ENCODE assay signal across 27 cellular contexts in the genomic region with DNA sequence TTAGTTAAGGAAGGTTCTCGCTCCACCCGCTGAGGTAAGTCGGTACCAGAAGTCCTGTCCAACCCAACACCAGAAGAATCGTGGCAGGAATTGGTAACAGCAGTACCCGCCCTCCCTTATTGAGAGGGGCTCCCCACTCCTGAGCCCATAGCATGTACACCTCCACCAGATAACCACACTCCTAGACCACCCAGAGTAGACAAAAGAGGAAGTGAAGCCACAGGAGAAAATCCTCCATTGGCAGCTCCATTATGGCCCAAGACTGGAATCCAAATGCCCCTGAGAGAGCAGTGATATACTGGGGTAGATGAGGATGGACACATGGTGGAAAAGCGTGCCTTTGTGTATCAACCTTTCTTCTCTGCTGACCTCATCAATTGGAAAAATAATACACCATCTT.
"Had no signal": no experiment of that assay in that cellular context is flagged by ENCODE, and none has a peak within 500 bp of the region (broad histone marks: within the 10 kb centered on the region; RNA-seq: fewer than 3 reads in every experiment).

No MANE protein-coding gene starts in this region.

- H3K27ac Mint-ChIP-seq: activated CD8-positive, alpha-beta T cell treated with anti-CD3 and anti-CD28 coated beads, Interleukin-2, amount 10 ng/mL, durations not matched to agents 7 days and 5 days; activated naive CD8-positive, alpha-beta T cell treated with anti-CD3 and anti-CD28 coated beads for 36 hours; activated T-cell treated with anti-CD3 and anti-CD28 coated beads, Interleukin-2, amount 50 U/mL, for 72 hours; nephron progenitor cell; progenitor cell of endocrine pancreas; stimulated activated naive CD8-positive, alpha-beta T cell treated with anti-CD3 and anti-CD28 coated beads, Interleukin-15, Interleukin-2, amounts not matched to agents 100 ng/mL and 50 ng/mL, for 24 hours; T-helper 17 cell; type B pancreatic cell had no signal

- H3K4me2 ChIP-seq: hepatocyte had no signal

- H3K4me1 ChIP-seq: gastroesophageal sphincter, right lobe of liver, uterus had no signal

- H3K27ac ChIP-seq: gastroesophageal sphincter, hepatocyte, ovary, right lobe of liver, thoracic aorta, uterus had no signal

- H3K9me3 ChIP-seq: gastroesophageal sphincter, ovary, right lobe of liver, thoracic aorta, uterus had no signal

- H3K79me2 ChIP-seq: hepatocyte had no signal

- H3K36me3 ChIP-seq: gastroesophageal sphincter, ovary, right lobe of liver, thoracic aorta, uterus had no signal

- FAIRE-seq: endothelial cell of umbilical vein, keratinocyte had no signal

- H3K4me3 Mint-ChIP-seq: activated CD8-positive, alpha-beta T cell treated with anti-CD3 and anti-CD28 coated beads, Interleukin-2, amount 10 ng/mL, durations not matched to agents 7 days and 5 days; activated naive CD8-positive, alpha-beta T cell treated with anti-CD3 and anti-CD28 coated beads for 36 hours; activated T-cell treated with anti-CD3 and anti-CD28 coated beads, Interleukin-2, amount 50 U/mL, for 72 hours; nephron progenitor cell; stimulated activated naive CD8-positive, alpha-beta T cell treated with anti-CD3 and anti-CD28 coated beads, Interleukin-15, Interleukin-2, amounts not matched to agents 100 ng/mL and 50 ng/mL, for 24 hours; T-helper 17 cell; type B pancreatic cell had no signal

- H3K9me3 Mint-ChIP-seq: activated naive CD8-positive, alpha-beta T cell treated with anti-CD3 and anti-CD28 coated beads for 36 hours; activated T-cell treated with anti-CD3 and anti-CD28 coated beads, Interleukin-2, amount 50 U/mL, for 72 hours; stimulated activated naive CD8-positive, alpha-beta T cell treated with anti-CD3 and anti-CD28 coated beads, Interleukin-15, Interleukin-2, amounts not matched to agents 100 ng/mL and 50 ng/mL, for 24 hours had no signal

- H3K27me3 Mint-ChIP-seq: type B pancreatic cell had no signal

- H3K4me3 ChIP-seq: gastroesophageal sphincter, hepatocyte, ovary, right lobe of liver, thoracic aorta, uterus had no signal

- H2AFZ ChIP-seq: hepatocyte had no signal

- H3K27me3 ChIP-seq: gastroesophageal sphincter, hepatocyte, ovary, right lobe of liver, uterus had no signal

- H3K36me3 Mint-ChIP-seq: activated naive CD8-positive, alpha-beta T cell treated with anti-CD3 and anti-CD28 coated beads for 36 hours; type B pancreatic cell had no signal

- H3K4me1 Mint-ChIP-seq: nephron progenitor cell had no signal

- ATAC-seq: activated CD8-positive, alpha-beta T cell treated with anti-CD3 and anti-CD28 coated beads, Interleukin-2, amount 10 ng/mL, durations not matched to agents 7 days and 5 days; activated T-cell treated with anti-CD3 and anti-CD28 coated beads, Interleukin-2, amount 50 U/mL, for 72 hours; gastroesophageal sphincter; left cardiac atrium; left ventricle myocardium superior; right lobe of liver; T-helper 17 cell had no signal

- DNase-seq: activated CD4-positive, alpha-beta T cell treated with anti-CD3 and anti-CD28 coated beads, Interleukin-2, amount 50 U/mL, for 1 hour; activated CD8-positive, alpha-beta T cell treated with anti-CD3 and anti-CD28 coated beads, Interleukin-2, amount 10 ng/mL, durations not matched to agents 7 days and 5 days; activated effector memory CD4-positive, alpha-beta T cell treated with Interleukin-2 at 50 U/mL for 16 hours; activated naive CD4-positive, alpha-beta T cell treated with Interleukin-2 at 50 U/mL for 16 hours; activated naive CD8-positive, alpha-beta T cell treated with anti-CD3 and anti-CD28 coated beads for 36 hours; activated T-cell treated with anti-CD3 and anti-CD28 coated beads for 4 hours; activated T-cell treated with anti-CD3 and anti-CD28 coated beads, Interleukin-2, amount 50 U/mL, for 72 hours; amniotic stem cell; caudate nucleus; cortex of kidney; left cardiac atrium; left ventricle myocardium superior; nephron progenitor cell; ovary; right lobe of liver; stimulated activated CD4-positive, alpha-beta T cell treated with anti-CD3 and anti-CD28 coated beads, Interleukin-2, amount 100 ng/mL, for 48 hours; T-helper 17 cell; T1000; uterus had no signal
